8 cellular contexts compared by ENCODE assay signal in the genomic region with DNA sequence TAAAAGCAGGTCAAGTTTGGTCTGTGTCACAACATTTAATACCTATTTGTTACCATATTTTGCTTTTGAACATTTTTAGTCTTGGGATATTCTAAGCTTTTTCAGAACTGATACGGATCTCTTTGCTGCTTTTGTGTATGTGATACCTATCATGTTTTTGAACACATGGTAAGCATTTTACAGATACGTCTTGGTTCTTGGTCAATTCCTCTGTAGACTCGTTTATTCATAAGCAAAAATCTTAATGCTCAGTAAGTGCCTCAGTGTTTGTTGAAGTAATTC. TPM values are rescaled to one million over a fixed set of nuclear protein-coding genes. Genes with fewer than 3 reads are reported as not detected.
A peak's percentile ranks its signal among the peaks of the same experiment; 100 is the strongest.
DNase-seq lines count a peak whose midpoint lies in the region; ATAC-seq, FAIRE-seq and TF ChIP-seq lines count a peak whose summit lies in the region.

No MANE protein-coding gene starts in this region.

- no peak for TF ChIP-seq CTCF in OCI-LY1 (IDR thresholded peaks at IDR 0.05; ENCODE audit: low read length)
- no peak for TF ChIP-seq CTCF in epithelial cell of esophagus (IDR thresholded peaks at IDR 0.05; ENCODE audit: insufficient read depth, low read depth, low read length, missing control alignments)
- TF ChIP-seq CTCF in prostate gland (IDR thresholded peaks at IDR 0.05) = no peak

- H3K9ac ChIP-seq in OCI-LY1 (ENCODE audit: low read length) = peak overlapping the region; percentile 91

- H3K27me3 ChIP-seq in OCI-LY1 (ENCODE audit: insufficient read depth, low read length) (no peaks in the 10 kb centered on the region), prostate gland (replicated peaks; ENCODE audit: insufficient read depth) (no peaks in the 10 kb centered on the region)

- H3K4me1 ChIP-seq in OCI-LY1 (ENCODE audit: insufficient read depth, low read length, severe bottlenecking) = peaks cover 12% of the 10 kb centered on the region
- no peaks in the 10 kb centered on the region for H3K4me1 ChIP-seq in prostate gland (replicated peaks)

- H3K4me2 ChIP-seq in OCI-LY1 (ENCODE audit: low read length) = peak overlapping the region; percentile 86

- H3K9me3 ChIP-seq in OCI-LY1 (ENCODE audit: low read length) (peaks cover 42% of the 10 kb centered on the region), prostate gland (no peaks in the 10 kb centered on the region)

- intact Hi-C loops in prostate gland (cut with DNase I) = loop anchor here (1.0 kb wide), 1 partner anchor 103 kb away; a partner anchor contains a TSS

- TF ChIP-seq POLR2A in GM12892 (IDR thresholded peaks at IDR 0.05; ENCODE audit: low read depth, low read length) (no peak), prostate gland (IDR thresholded peaks at IDR 0.05) (no peak)

- no peaks in the 10 kb centered on the region for H3K9me2 ChIP-seq in OCI-LY1 (ENCODE audit: low read depth, low read length)

- peak; percentile 77 for FAIRE-seq in GM12892 (lab: Jason Lieb, UNC)

- H3K4me3 ChIP-seq in OCI-LY1 (ENCODE audit: low read depth, low read length, poor library complexity, severe bottlenecking) = peak overlapping the region; percentile 85
- H3K4me3 ChIP-seq in epithelial cell of esophagus (ENCODE audit: low read length) = peak overlapping the region; percentile 78
- peak overlapping the region; percentile 77 to 78 for H3K4me3 ChIP-seq in prostate gland

- no peaks in the 10 kb centered on the region for H4K20me1 ChIP-seq in OCI-LY1 (ENCODE audit: insufficient read depth, low read length)

- 1% methylated on average over 3 of the region's 3 CpGs for WGBS in prostate gland

- ATAC-seq in HG03095 (IDR thresholded peaks at IDR 0.05; ENCODE audit: unreplicated experiment) = no peak

- DNase-seq in GM12892 (ENCODE audit: insufficient read length) (no peak), epithelial cell of esophagus (ENCODE audit: low read depth) (no peak), prostate gland (ENCODE audit: low spot score) (no peak), COR-L47 (lab: John Stamatoyannopoulos, UW) (no peak), pons (ENCODE audit: low spot score) (no peak), H4 (ENCODE audit: low spot score) (no peak)

- H2AFZ ChIP-seq in OCI-LY1 (ENCODE audit: low read length) = no peak overlapping the region

- no peaks in the 10 kb centered on the region for H3F3A ChIP-seq in OCI-LY1 (ENCODE audit: insufficient read depth, low read length)

- peak overlapping the region; percentile 59 for H3K27ac ChIP-seq in OCI-LY1 (ENCODE audit: low read depth, low read length, poor library complexity, severe bottlenecking)
- peak overlapping the region; percentile 92 to 96 for H3K27ac ChIP-seq in prostate gland

- H3K36me3 ChIP-seq in OCI-LY1 (ENCODE audit: insufficient read depth, low read length) = peaks cover 46% of the 10 kb centered on the region
- H3K36me3 ChIP-seq in prostate gland = peaks cover 9% of the 10 kb centered on the region in 2 donors

- peaks cover 6% of the 10 kb centered on the region; the same call in 1 of the 2 replicates for H3K79me2 ChIP-seq in OCI-LY1 (ENCODE audit: insufficient read depth, low read length)

RNA-seq across cellular contexts. Expression of a gene that starts 0.6 kb away (rescaled TPM):
- polyA plus RNA-seq in GM12892 (2012; ENCODE audit: missing spikeins) = 13.4 TPM
- 10 to 100 TPM; 32.9 TPM for total RNA-seq in prostate gland
- 8.6 and 9.3 TPM in 2 replicates for total RNA-seq in H4 (2014; rRNA removed; shearing (Covaris generic))

RNA-seq across cellular contexts. Expression of a gene that starts 48.6 kb away (rescaled TPM):
- polyA plus RNA-seq in GM12892 (2012; ENCODE audit: missing spikeins) = 15.6 TPM
- total RNA-seq in prostate gland = 10 to 100 TPM; 18.3 to 21.3 TPM
- 4.8 and 5.3 TPM in 2 replicates for total RNA-seq in H4 (2014; rRNA removed; shearing (Covaris generic))
